11 cellular contexts compared by ENCODE assay signal in genomic region chr17:10702574-10702973, GRCh38. TPM values are rescaled to one million over a fixed set of nuclear protein-coding genes. Genes with fewer than 3 reads are reported as not detected.
DNase-seq lines count a peak whose midpoint lies in the region; ATAC-seq and TF ChIP-seq lines count a peak whose summit lies in the region.
"Had no signal": no experiment of that assay in that cellular context is flagged by ENCODE, and none has a peak within 500 bp of the region (broad histone marks: within the 10 kb centered on the region; RNA-seq: fewer than 3 reads in every experiment).

No MANE protein-coding gene starts in this region.

- no peak for TF ChIP-seq RAD21 in HCT116 (IDR thresholded peaks at IDR 0.05; ENCODE audit: low read depth)

- intact Hi-C loops in CD4-positive, alpha-beta T cell (cut with DNase I, micrococcal nuclease) = no loop called here
- intact Hi-C loops in HCT116 (cut with micrococcal nuclease) = no loop called here
- intact Hi-C loops in activated T-helper 2 cell treated with anti-CD3 and anti-CD28 coated beads, Interferon-gamma antibody, Interleukin-2, Interleukin-4, amounts not matched to agents 10 μg/mL and 5 μg/mL and 100 μg/mL, durations not matched to agents 14 hours and 24 hours and 36 hours (cut with micrococcal nuclease) = no loop called here

- peaks cover 22% of the 10 kb centered on the region for H3K79me2 ChIP-seq in HCT116 (ENCODE audit: insufficient read depth, low read length)

- H3K4me3 Mint-ChIP-seq in CD4-positive, alpha-beta T cell = peak overlapping the region; percentile 66
- no peak overlapping the region for H3K4me3 Mint-ChIP-seq in activated T-helper 2 cell treated with anti-CD3 and anti-CD28 coated beads, Interferon-gamma antibody, Interleukin-2, Interleukin-4, amounts not matched to agents 10 μg/mL and 5 μg/mL and 100 μg/mL, durations not matched to agents 14 hours and 24 hours and 36 hours (ENCODE audit: low read depth)
- H3K4me3 Mint-ChIP-seq in mesothelial cell of epicardium = no peak overlapping the region

- TF ChIP-seq CTCF in CD4-positive, alpha-beta T cell (IDR thresholded peaks at IDR 0.05) = no peak
- no peak for TF ChIP-seq CTCF in HCT116 (IDR thresholded peaks at IDR 0.05 in 2 of 3, conservative IDR thresholded peaks at IDR 0.05 in 1 of 3; ENCODE audit: borderline replicate concordance in 1 of 3, insufficient read depth in 1 of 3, low read depth in 2 of 3, low read length in 2 of 3)
- TF ChIP-seq CTCF in mesothelial cell of epicardium (IDR thresholded peaks at IDR 0.05; ENCODE audit: unreplicated experiment) = no peak

- POLR2A ChIA-PET in CD4-positive, alpha-beta T cell (lab: Charles Lee) = no interaction called here
- POLR2A ChIA-PET in HCT116 (lab: Charles Lee) = no interaction called here

- no peak for TF ChIP-seq POLR2A in HCT116 (IDR thresholded peaks at IDR 0.05; ENCODE audit: borderline replicate concordance, extremely low read depth, insufficient read depth, insufficient read length)

- ATAC-seq in CD4-positive, alpha-beta T cell (ENCODE audit: poor library complexity) = no peak
- ATAC-seq in HCT116 (no peak), GM18498 (IDR thresholded peaks at IDR 0.05; ENCODE audit: unreplicated experiment) (no peak), HG03175 (IDR thresholded peaks at IDR 0.05; ENCODE audit: unreplicated experiment) (no peak)

- H3K4me1 ChIP-seq in HCT116 (ENCODE audit: control insufficient read depth in 1 of 2, insufficient read depth in 2 of 2, low read length in 2 of 2) = peaks cover 6 to 12% of the 10 kb centered on the region in 2 experiments; a peak in 3 of 4 replicates

- H3K9me3 ChIP-seq in CD4-positive, alpha-beta T cell (ENCODE audit: control insufficient read depth, low read length) = no peaks in the 10 kb centered on the region
- no peaks in the 10 kb centered on the region for H3K9me3 ChIP-seq in HCT116 (ENCODE audit: control insufficient read depth in 1 of 2, insufficient read depth in 1 of 2, low read depth in 1 of 2, low read length in 2 of 2)

- no peak overlapping the region for H3K9ac ChIP-seq in HCT116 (ENCODE audit: low read length)

- no peak overlapping the region for H3K27ac ChIP-seq in CD4-positive, alpha-beta T cell (ENCODE audit: low read depth, low read length)
- H3K27ac ChIP-seq in HCT116 (ENCODE audit: low read depth, low read length) = no peak overlapping the region

- peak overlapping the region; percentile 18; the same call in 1 of the 2 replicates for H3K4me2 ChIP-seq in HCT116 (ENCODE audit: low read length)

- no peaks in the 10 kb centered on the region for H3K27me3 Mint-ChIP-seq in CD4-positive, alpha-beta T cell
- no peaks in the 10 kb centered on the region for H3K27me3 Mint-ChIP-seq in activated T-helper 2 cell treated with anti-CD3 and anti-CD28 coated beads, Interferon-gamma antibody, Interleukin-2, Interleukin-4, amounts not matched to agents 10 μg/mL and 5 μg/mL and 100 μg/mL, durations not matched to agents 14 hours and 24 hours and 36 hours (ENCODE audit: low read depth)
- no peaks in the 10 kb centered on the region for H3K27me3 Mint-ChIP-seq in mesothelial cell of epicardium (ENCODE audit: low read depth)

- H3K9me2 ChIP-seq in HCT116 (ENCODE audit: insufficient read depth) = no peaks in the 10 kb centered on the region

- no peak for DNase-seq in CD4-positive, alpha-beta T cell
- DNase-seq in HCT116 (ENCODE audit: low read depth, low spot score) = no peak
- DNase-seq in activated T-helper 2 cell treated with anti-CD3 and anti-CD28 coated beads, Interferon-gamma antibody, Interleukin-2, Interleukin-4, amounts not matched to agents 10 μg/mL and 5 μg/mL and 100 μg/mL, durations not matched to agents 14 hours and 24 hours and 36 hours (ENCODE audit: low spot score) = no peak
- DNase-seq in lung microvascular endothelial cell (ENCODE audit: low read depth in 2 of 2) = peak; percentile 19 to 65
- no peak for DNase-seq in mesothelial cell of epicardium (ENCODE audit: low spot score in 2 of 2, unreplicated experiment in 2 of 2)
- no peak for DNase-seq in superior temporal gyrus (ENCODE audit: extremely low spot score)
- DNase-seq: amniotic stem cell, NCI-H1048, trophoblast cell had no signal

- peaks cover 78% of the 10 kb centered on the region for H3K4me1 Mint-ChIP-seq in CD4-positive, alpha-beta T cell (ENCODE audit: low read depth)
- H3K4me1 Mint-ChIP-seq in activated T-helper 2 cell treated with anti-CD3 and anti-CD28 coated beads, Interferon-gamma antibody, Interleukin-2, Interleukin-4, amounts not matched to agents 10 μg/mL and 5 μg/mL and 100 μg/mL, durations not matched to agents 14 hours and 24 hours and 36 hours (ENCODE audit: low read depth) = peaks cover 37% of the 10 kb centered on the region
- H3K4me1 Mint-ChIP-seq in mesothelial cell of epicardium = peaks cover 8% of the 10 kb centered on the region

- H3K36me3 Mint-ChIP-seq in CD4-positive, alpha-beta T cell (ENCODE audit: low read depth) = peaks cover 73% of the 10 kb centered on the region
- peaks cover 36% of the 10 kb centered on the region for H3K36me3 Mint-ChIP-seq in activated T-helper 2 cell treated with anti-CD3 and anti-CD28 coated beads, Interferon-gamma antibody, Interleukin-2, Interleukin-4, amounts not matched to agents 10 μg/mL and 5 μg/mL and 100 μg/mL, durations not matched to agents 14 hours and 24 hours and 36 hours (ENCODE audit: low read depth)
- H3K36me3 Mint-ChIP-seq in mesothelial cell of epicardium = peaks cover 11% of the 10 kb centered on the region

- CTCF ChIA-PET in CD4-positive, alpha-beta T cell (lab: Charles Lee) = interaction anchor here (1.7 kb wide), 1 partner anchor 10 kb away, joined by 3 read pairs; no protein-coding TSS in a partner anchor
- CTCF ChIA-PET in HCT116 (lab: Charles Lee) = no interaction called here

- no peak overlapping the region for H3K4me3 ChIP-seq in HCT116 (replicated peaks in 1 of 2; ENCODE audit: low read depth in 1 of 2, low read length in 2 of 2)

- peaks cover 9 to 16% of the 10 kb centered on the region in 2 experiments; a peak in 3 of 4 replicates for H3K36me3 ChIP-seq in HCT116 (ENCODE audit: control insufficient read depth in 1 of 2, insufficient read depth in 2 of 2, low read length in 2 of 2)

- peak overlapping the region; percentile 95 for H3K27ac Mint-ChIP-seq in CD4-positive, alpha-beta T cell
- peak overlapping the region; percentile 26 for H3K27ac Mint-ChIP-seq in activated T-helper 2 cell treated with anti-CD3 and anti-CD28 coated beads, Interferon-gamma antibody, Interleukin-2, Interleukin-4, amounts not matched to agents 10 μg/mL and 5 μg/mL and 100 μg/mL, durations not matched to agents 14 hours and 24 hours and 36 hours
- no peak overlapping the region for H3K27ac Mint-ChIP-seq in mesothelial cell of epicardium

- no peak overlapping the region for H2AFZ ChIP-seq in HCT116 (ENCODE audit: low read depth, low read length, poor library complexity, severe bottlenecking)

- no peaks in the 10 kb centered on the region for H3K27me3 ChIP-seq in CD4-positive, alpha-beta T cell (ENCODE audit: control insufficient read depth, insufficient read depth, low read length)
- H3K27me3 ChIP-seq in HCT116 (ENCODE audit: insufficient read depth, low read length) = no peaks in the 10 kb centered on the region

- RAD21 ChIA-PET in HCT116 (lab: Charles Lee; ENCODE audit: low non-redundant PET in 1 of 2, low total read pairs in 2 of 2, uncharacterized antibody in 2 of 2, unreplicated experiment in 2 of 2) = no interaction called here

- H4K20me1 ChIP-seq in HCT116 (ENCODE audit: insufficient read depth) = no peaks in the 10 kb centered on the region

- BruUV-seq in HCT116 (replicated peaks; lab: Mats Ljungman, UMichigan) = no TSS peak

- no peaks in the 10 kb centered on the region for H3K9me3 Mint-ChIP-seq in CD4-positive, alpha-beta T cell
- no peaks in the 10 kb centered on the region for H3K9me3 Mint-ChIP-seq in activated T-helper 2 cell treated with anti-CD3 and anti-CD28 coated beads, Interferon-gamma antibody, Interleukin-2, Interleukin-4, amounts not matched to agents 10 μg/mL and 5 μg/mL and 100 μg/mL, durations not matched to agents 14 hours and 24 hours and 36 hours
- no peaks in the 10 kb centered on the region for H3K9me3 Mint-ChIP-seq in mesothelial cell of epicardium

TF ChIP-seq in HCT116, 20 proteins besides CTCF, POLR2A, EP300 and RAD21 (continues in another document):
- TF ChIP-seq YY1 (IDR thresholded peaks at IDR 0.05; ENCODE audit: extremely low read depth, insufficient replicate concordance, low read depth, low read length) = no peak
- TF ChIP-seq EGR1 (IDR thresholded peaks at IDR 0.05; ENCODE audit: low read depth) = no peak
- no peak for TF ChIP-seq CBX3 (IDR thresholded peaks at IDR 0.05; ENCODE audit: low read depth)

RNA-seq across cellular contexts. Expression of gene ADPRM, which starts 5.2 kb away (rescaled TPM):
- total RNA-seq in CD4-positive, alpha-beta T cell = 10 to 100 TPM; 34.2 to 35.0 TPM
- total RNA-seq in HCT116 (2021; ENCODE audit: unreplicated experiment) (7.9 TPM), lung microvascular endothelial cell (10.0 and 10.7 TPM in 2 replicates), mesothelial cell of epicardium (9.1 to 12.2 TPM (median 11.5 TPM) in 3 replicates)
- polyA plus RNA-seq in HCT116 (2012) = 8.0 and 12.1 TPM in 2 replicates
- 10.3 and 10.5 TPM in 2 replicates for total RNA-seq in activated T-helper 2 cell treated with anti-CD3 and anti-CD28 coated beads, Interferon-gamma antibody, Interleukin-2, Interleukin-4, amounts not matched to agents 10 μg/mL and 5 μg/mL and 100 μg/mL, durations not matched to agents 14 hours and 24 hours and 36 hours

RNA-seq across cellular contexts. Expression of gene SCO1, which starts 5.2 kb away (rescaled TPM):
- 10 to 100 TPM; 15.3 to 18.2 TPM for total RNA-seq in CD4-positive, alpha-beta T cell
- 35.8 TPM for total RNA-seq in HCT116 (2021; ENCODE audit: unreplicated experiment)
- polyA plus RNA-seq in HCT116 (2012) = 14.8 and 16.3 TPM in 2 replicates
- total RNA-seq in activated T-helper 2 cell treated with anti-CD3 and anti-CD28 coated beads, Interferon-gamma antibody, Interleukin-2, Interleukin-4, amounts not matched to agents 10 μg/mL and 5 μg/mL and 100 μg/mL, durations not matched to agents 14 hours and 24 hours and 36 hours = 35.4 and 37.0 TPM in 2 replicates
- total RNA-seq in lung microvascular endothelial cell = 36.4 and 50.0 TPM in 2 replicates
- 29.0 to 30.7 TPM (median 29.8 TPM) in 3 replicates for total RNA-seq in mesothelial cell of epicardium

RNA-seq across cellular contexts. Expression of gene TMEM220, which starts 27.2 kb away (rescaled TPM):
- total RNA-seq in CD4-positive, alpha-beta T cell = 1 to 10 TPM; 2.9 to 3.2 TPM
- total RNA-seq in HCT116 (2021; ENCODE audit: unreplicated experiment) (not detected), lung microvascular endothelial cell (1.1 and 2.4 TPM in 2 replicates), mesothelial cell of epicardium (3.9 to 5.7 TPM (median 4.9 TPM) in 3 replicates)
- 0.07 and 0.08 TPM in 2 replicates for polyA plus RNA-seq in HCT116 (2012)
- total RNA-seq in activated T-helper 2 cell treated with anti-CD3 and anti-CD28 coated beads, Interferon-gamma antibody, Interleukin-2, Interleukin-4, amounts not matched to agents 10 μg/mL and 5 μg/mL and 100 μg/mL, durations not matched to agents 14 hours and 24 hours and 36 hours = 0.21 and 0.90 TPM in 2 replicates

RNA-seq across cellular contexts. Expression of gene MYH3, which starts 45.5 kb away (rescaled TPM):
- 1 to 10 TPM; 5.4 to 5.6 TPM for total RNA-seq in CD4-positive, alpha-beta T cell
- 1.6 TPM for total RNA-seq in HCT116 (2021; ENCODE audit: unreplicated experiment)
- 2.0 and 2.3 TPM in 2 replicates for polyA plus RNA-seq in HCT116 (2012)
- total RNA-seq in activated T-helper 2 cell treated with anti-CD3 and anti-CD28 coated beads, Interferon-gamma antibody, Interleukin-2, Interleukin-4, amounts not matched to agents 10 μg/mL and 5 μg/mL and 100 μg/mL, durations not matched to agents 14 hours and 24 hours and 36 hours = 3.9 and 4.6 TPM in 2 replicates
- total RNA-seq in lung microvascular endothelial cell = 0.22 and 0.40 TPM in 2 replicates
- 3.7 to 4.3 TPM (median 3.7 TPM) in 3 replicates for total RNA-seq in mesothelial cell of epicardium

Comparison
In these comparisons a context has a peak if more than half of its experiments do, and no peak if none do; other contexts are left out.
1. DNase-seq: peak in lung microvascular endothelial cell (2 of 2); none in CD4-positive, alpha-beta T cell (0 of 10), HCT116 (single experiment), activated T-helper 2 cell treated with anti-CD3 and anti-CD28 coated beads, Interferon-gamma antibody, Interleukin-2, Interleukin-4, amounts not matched to agents 10 μg/mL and 5 μg/mL and 100 μg/mL, durations not matched to agents 14 hours and 24 hours and 36 hours (single experiment), mesothelial cell of epicardium (0 of 2) and superior temporal gyrus (single experiment).